Comparison of ENCODE assay signal across 28 cellular contexts in the genomic region with DNA sequence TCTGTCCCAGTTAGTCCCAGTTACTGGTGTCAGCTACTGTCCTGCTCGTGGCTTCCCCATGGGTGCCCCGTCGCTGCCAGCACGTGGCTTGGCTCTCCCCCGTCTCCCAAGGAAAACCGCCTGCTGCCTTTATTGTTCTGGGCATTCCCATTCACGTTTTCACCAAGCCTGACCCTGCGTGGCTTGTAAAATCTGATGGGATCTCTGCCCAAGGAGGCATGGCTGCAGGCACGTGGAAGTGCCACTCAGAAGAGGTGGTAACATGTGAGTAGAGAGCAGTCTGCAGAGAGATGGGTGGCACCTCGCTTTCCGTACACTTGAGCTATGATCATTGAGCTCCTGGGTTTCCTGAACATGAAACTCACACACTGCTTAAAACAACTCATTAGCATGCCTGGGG.
"Had no signal": no experiment of that assay in that cellular context is flagged by ENCODE, and none has a peak within 500 bp of the region (broad histone marks: within the 10 kb centered on the region; RNA-seq: fewer than 3 reads in every experiment).

No MANE protein-coding gene starts in this region.

- H3K9me3 ChIP-seq: adrenal gland, lower lobe of right lung, pancreas, suprapubic skin, transverse colon had no signal

- H3K27ac ChIP-seq: adrenal gland, ascending aorta, cardiac muscle cell, lower lobe of right lung, pancreas, suprapubic skin, transverse colon, WERI-Rb-1 had no signal

- DNase-seq: activated CD4-positive, alpha-beta memory T cell treated with anti-CD3 and anti-CD28 coated beads for 36 hours; activated CD4-positive, alpha-beta T cell treated with anti-CD3 and anti-CD28 coated beads, Interleukin-2, amount 10 ng/mL, durations not matched to agents 24 days and 14 days; activated CD4-positive, CD25-positive, alpha-beta regulatory T cell treated with anti-CD3 and anti-CD28 coated beads, Interleukin-2, amount 50 U/mL, for 72 hours; activated CD8-positive, alpha-beta memory T cell treated with anti-CD3 and anti-CD28 coated beads, Interleukin-2, amount 50 U/mL, for 4 hours; activated effector memory CD4-positive, alpha-beta T cell treated with anti-CD3 and anti-CD28 coated beads, Interleukin-2, amount 50 U/mL, for 16 hours; activated naive CD4-positive, alpha-beta T cell treated with anti-CD3 and anti-CD28 coated beads for 36 hours; activated naive CD8-positive, alpha-beta T cell treated with anti-CD3 and anti-CD28 coated beads for 36 hours; activated T-cell treated with anti-CD3 and anti-CD28 coated beads, Interleukin-2, amount 50 U/mL, for 1 hour; endodermal cell; foreskin fibroblast; kidney; lower lobe of right lung; naive B cell; nephron progenitor cell; pancreas; right cardiac atrium; stimulated activated CD4-positive, alpha-beta T cell treated with anti-CD3 and anti-CD28 coated beads, Interleukin-4, amount 100 ng/mL, for 24 hours; T-helper 17 cell; T1000; transverse colon; WERI-Rb-1 had no signal

- H3K27me3 ChIP-seq: adrenal gland, ascending aorta, cardiac muscle cell, pancreas, suprapubic skin, transverse colon had no signal

- H3K36me3 ChIP-seq: adrenal gland, ascending aorta, cardiac muscle cell, lower lobe of right lung, pancreas, suprapubic skin, transverse colon, WERI-Rb-1 had no signal

- FAIRE-seq: kidney, pancreas, urothelium cell line had no signal

- H3K4me3 ChIP-seq: adrenal gland, ascending aorta, cardiac muscle cell, lower lobe of right lung, pancreas, suprapubic skin, transverse colon had no signal

- ATAC-seq: esophagus mucosa; right cardiac atrium; stimulated activated effector memory CD8-positive, alpha-beta T cell treated with anti-CD3 and anti-CD28 coated beads, Interleukin-12 subunit alpha, Interleukin-12 subunit beta, amount 100 ng/mL, for 72 hours; T-helper 17 cell had no signal

- H3K4me1 ChIP-seq: adrenal gland, ascending aorta, lower lobe of right lung, pancreas, suprapubic skin, transverse colon had no signal
